1 cellular context compared by ENCODE assay signal in genomic region chr1:221809101-221810029, GRCh38.
TF ChIP-seq lines count a peak whose summit lies in the region.

No MANE protein-coding gene starts in this region.

TF ChIP-seq in WTC11, 78 proteins besides CTCF, POLR2A, EP300 and RAD21 (continued from another document):
- no peak for TF ChIP-seq ARID4B (CRISPR knock-in tag; IDR thresholded peaks at IDR 0.05; ENCODE audit: borderline replicate concordance)
